1 cellular context compared by ENCODE assay signal in genomic region chr1:16088351-16088911, GRCh38.
TF ChIP-seq lines count a peak whose summit lies in the region.

No MANE protein-coding gene starts in this region.

TF ChIP-seq in A549, 52 proteins besides CTCF, POLR2A, EP300 and RAD21:
- no peak for TF ChIP-seq ATOH8 (CRISPR knock-in tag; IDR thresholded peaks at IDR 0.05; ENCODE audit: low read depth)
- peak; percentile 8 for TF ChIP-seq ZFP36 (IDR thresholded peaks at IDR 0.05; ENCODE audit: borderline replicate concordance, partially characterized antibody)
TF ChIP-seq in A549: peak in this region for 1.
